ENCODE assay signal across 1 cellular context in genomic region chr2:137964066-137964858, GRCh38.
A peak's percentile ranks its signal among the peaks of the same experiment; 100 is the strongest.
TF ChIP-seq lines count a peak whose summit lies in the region.

Gene HNMT (plus strand): TSS chr2:137964473. CDS start chr2:137964492, 19 bp downstream.

TF ChIP-seq in H1, 55 proteins besides CTCF, POLR2A, EP300 and RAD21 (continued from another document):
- no peak for TF ChIP-seq CHD7 (IDR thresholded peaks at IDR 0.05; ENCODE audit: insufficient replicate concordance, low read length)
- no peak for TF ChIP-seq PHF8 (conservative IDR thresholded peaks at IDR 0.05; ENCODE audit: low read depth, low read length)
- TF ChIP-seq GABPA (IDR thresholded peaks at IDR 0.05; ENCODE audit: borderline replicate concordance, insufficient read depth, low read length): no peak
- no peak for TF ChIP-seq FOSL1 (IDR thresholded peaks at IDR 0.05; ENCODE audit: insufficient read depth, low read depth, low read length)
- TF ChIP-seq ASH2L (IDR thresholded peaks at IDR 0.05; ENCODE audit: low read length): peak; percentile 83
- 0 out of 2 replicates have a peak, but pooled peaks have one; percentile 14 for TF ChIP-seq YY1 (IDR thresholded peaks at IDR 0.05; ENCODE audit: low read depth, low read length)
- 0 out of 2 replicates have a peak, but pooled peaks have one; percentile 26 for TF ChIP-seq POLR2AphosphoS5 (IDR thresholded peaks at IDR 0.05; ENCODE audit: low read depth, low read length)
- no peak for TF ChIP-seq CTBP2 (IDR thresholded peaks at IDR 0.05; ENCODE audit: borderline replicate concordance, insufficient read depth, insufficient read length, low read length)
